9 cellular contexts compared by ENCODE assay signal in genomic region chr10:48523212-48523819, GRCh38.
DNase-seq lines count a peak whose midpoint lies in the region; ATAC-seq, FAIRE-seq and TF ChIP-seq lines count a peak whose summit lies in the region.
"Had no signal": no experiment of that assay in that cellular context is flagged by ENCODE, and none has a peak within 500 bp of the region (broad histone marks: within the 10 kb centered on the region; RNA-seq: fewer than 3 reads in every experiment).

No MANE protein-coding gene starts in this region.

- H3K9ac ChIP-seq in astrocyte (ENCODE audit: low read length) (peak overlapping the region; percentile 33), iPS-15b (ENCODE audit: low read depth, low read length) (no peak overlapping the region)

- no peak overlapping the region for H3K27ac Mint-ChIP-seq in astrocyte (ENCODE audit: unreplicated experiment)

- ATAC-seq in HG03378 (IDR thresholded peaks at IDR 0.05; ENCODE audit: unreplicated experiment) = no peak
- no peak for ATAC-seq in GM18907 (IDR thresholded peaks at IDR 0.05; ENCODE audit: unreplicated experiment)

- peak; percentile 84 for DNase-seq in H7
- peak; percentile 96 for DNase-seq in astrocyte (ENCODE audit: low read depth)
- peak; percentile 82 for DNase-seq in skeletal muscle cell (ENCODE audit: low read depth)
- DNase-seq in effector memory CD4-positive, alpha-beta T cell = no peak
- no peak for DNase-seq in COLO668 (lab: John Stamatoyannopoulos, UW; ENCODE audit: unreplicated experiment)

- H3K4me1 Mint-ChIP-seq in astrocyte (ENCODE audit: low read depth, unreplicated experiment) = peaks cover 10% of the 10 kb centered on the region

- FAIRE-seq in astrocyte (lab: Jason Lieb, UNC) = no peak
- FAIRE-seq: endometrium had no signal

- H4K20me1 ChIP-seq in astrocyte (ENCODE audit: insufficient read depth, low read length) = peaks cover 69% of the 10 kb centered on the region

- peaks cover 70% of the 10 kb centered on the region for H3K79me2 ChIP-seq in astrocyte (ENCODE audit: insufficient read depth, low read length)

- H3K27me3 ChIP-seq in H7 (ENCODE audit: control insufficient read depth, insufficient read depth, low read length) = no peaks in the 10 kb centered on the region
- H3K27me3 ChIP-seq in astrocyte (ENCODE audit: insufficient read depth, low read length) = no peaks in the 10 kb centered on the region
- H3K27me3 ChIP-seq in iPS-15b (ENCODE audit: control insufficient read depth, insufficient read depth, low read length) = peaks cover 10% of the 10 kb centered on the region
- peaks cover 5% of the 10 kb centered on the region for H3K27me3 ChIP-seq in effector memory CD4-positive, alpha-beta T cell (replicated peaks; ENCODE audit: control insufficient read depth, insufficient read depth, low read length, poor library complexity, severe bottlenecking)

- H3K27me3 Mint-ChIP-seq in astrocyte (ENCODE audit: low read depth, unreplicated experiment) = peaks cover 32% of the 10 kb centered on the region

- peak overlapping the region; percentile 84 for H3K4me2 ChIP-seq in astrocyte (ENCODE audit: low read length)

- H3K4me1 ChIP-seq in astrocyte (ENCODE audit: insufficient read depth, low read length) = peaks cover 34% of the 10 kb centered on the region
- peaks cover 11% of the 10 kb centered on the region for H3K4me1 ChIP-seq in iPS-15b (ENCODE audit: control insufficient read depth, insufficient read depth, low read length)
- H3K4me1 ChIP-seq in effector memory CD4-positive, alpha-beta T cell (ENCODE audit: control insufficient read depth, insufficient read depth, low read length, poor library complexity, severe bottlenecking) = no peaks in the 10 kb centered on the region

- peak overlapping the region; percentile 79 for H3K4me3 Mint-ChIP-seq in astrocyte (ENCODE audit: unreplicated experiment)

- H3K36me3 ChIP-seq in H7 (replicated peaks; ENCODE audit: control insufficient read depth, insufficient read depth, low read length) = no peaks in the 10 kb centered on the region
- no peaks in the 10 kb centered on the region for H3K36me3 ChIP-seq in astrocyte (ENCODE audit: insufficient read depth, low read length)
- H3K36me3 ChIP-seq in iPS-15b (ENCODE audit: control insufficient read depth, insufficient read depth, low read length) = no peaks in the 10 kb centered on the region
- no peaks in the 10 kb centered on the region for H3K36me3 ChIP-seq in effector memory CD4-positive, alpha-beta T cell (ENCODE audit: control insufficient read depth, insufficient read depth, low read length)

- peak overlapping the region; percentile 34 for H3K27ac ChIP-seq in astrocyte (ENCODE audit: low read depth, low read length)
- H3K27ac ChIP-seq in effector memory CD4-positive, alpha-beta T cell (ENCODE audit: insufficient read depth, low read length, poor library complexity, severe bottlenecking) = no peak overlapping the region

- H3K36me3 Mint-ChIP-seq in astrocyte (ENCODE audit: low read depth, unreplicated experiment) = peaks cover 1% of the 10 kb centered on the region

- no peak overlapping the region for H2AFZ ChIP-seq in astrocyte (ENCODE audit: low read depth, low read length)

- TF ChIP-seq CTCF in astrocyte (IDR thresholded peaks at IDR 0.05; ENCODE audit: insufficient read depth, low read depth, low read length) = no peak

- H3K9me3 ChIP-seq in astrocyte (ENCODE audit: insufficient read depth, low read depth, low read length) (no peaks in the 10 kb centered on the region), iPS-15b (ENCODE audit: control insufficient read depth, insufficient read depth, low read length) (no peaks in the 10 kb centered on the region)
- no peaks in the 10 kb centered on the region for H3K9me3 ChIP-seq in effector memory CD4-positive, alpha-beta T cell (ENCODE audit: control insufficient read depth, low read length)

- H3K4me3 ChIP-seq in H7 (ENCODE audit: insufficient read depth, low read depth, low read length) (peak overlapping the region; percentile 69), astrocyte (ENCODE audit: insufficient read depth, low read depth, low read length) (peak overlapping the region; percentile 56), iPS-15b (ENCODE audit: low read depth, low read length) (peak overlapping the region; percentile 77), skeletal muscle cell (ENCODE audit: low read depth, low read length) (peak overlapping the region; percentile 46)
- H3K4me3 ChIP-seq in effector memory CD4-positive, alpha-beta T cell (ENCODE audit: insufficient read depth, low read depth, low read length, poor library complexity, severe bottlenecking) = no peak overlapping the region

- peaks cover 2% of the 10 kb centered on the region for H3K9me3 Mint-ChIP-seq in astrocyte (ENCODE audit: unreplicated experiment)

Comparison
In these comparisons a context has a peak if more than half of its experiments do, and no peak if none do; other contexts are left out.
1. DNase-seq: peak in H7 (single experiment), astrocyte (single experiment) and skeletal muscle cell (single experiment); none in effector memory CD4-positive, alpha-beta T cell (0 of 3) and COLO668 (single experiment).